ENCODE assay signal across 8 cellular contexts in the genomic region with DNA sequence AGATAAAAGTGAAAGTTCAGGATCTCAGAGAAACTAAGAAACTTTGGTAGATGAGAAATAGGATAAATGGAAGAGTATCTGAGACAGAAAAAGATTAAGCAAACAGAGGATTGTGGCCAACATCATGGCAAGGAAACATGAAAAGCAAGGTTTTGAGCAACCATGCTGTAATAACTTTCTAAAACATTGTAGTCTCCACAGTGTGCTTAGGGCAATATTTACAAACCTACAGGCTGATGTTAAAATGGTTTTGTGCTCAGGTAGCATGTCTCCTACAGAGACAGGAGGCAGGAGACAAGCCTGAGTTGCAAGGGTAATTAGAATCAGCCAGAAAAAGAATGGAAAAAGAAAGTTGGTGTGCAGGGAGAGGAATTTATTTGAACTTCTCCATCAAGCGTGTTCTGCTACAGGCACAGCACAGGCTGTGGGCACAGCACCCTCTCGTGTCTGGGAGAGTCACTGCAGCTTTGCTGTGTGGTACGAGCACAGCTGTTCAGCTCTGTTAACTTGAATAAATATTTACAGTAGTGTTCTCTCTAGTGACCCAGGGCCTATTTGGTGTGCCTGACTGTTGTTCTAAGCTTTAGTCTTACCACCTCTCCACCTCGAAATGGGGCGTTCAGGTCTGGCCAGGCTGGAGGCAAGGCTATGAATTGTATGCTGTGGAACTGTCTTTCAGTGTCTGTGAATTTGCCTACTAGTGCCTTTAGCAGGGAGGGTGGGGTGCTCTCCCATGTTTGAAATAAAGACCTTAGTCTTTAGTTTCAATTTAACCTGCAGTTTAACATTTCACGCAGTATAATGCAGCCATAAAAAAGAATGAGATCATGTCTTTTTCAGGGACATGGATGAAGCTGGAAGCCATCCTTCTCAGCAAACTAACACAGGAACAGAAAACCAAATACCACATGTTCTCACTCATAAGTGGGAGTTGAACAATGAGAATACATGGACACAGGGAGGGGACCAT. TPM values are rescaled to one million over a fixed set of nuclear protein-coding genes. Genes with fewer than 3 reads are reported as not detected.
A peak's percentile ranks its signal among the peaks of the same experiment; 100 is the strongest.
DNase-seq lines count a peak whose midpoint lies in the region; ATAC-seq and TF ChIP-seq lines count a peak whose summit lies in the region.
"Not testable (repeated sequence)": the region's sequence is repeated elsewhere in the genome, so short reads cannot be mapped to it uniquely, and the experiment has no call there.

No MANE protein-coding gene starts in this region.

- H3K4me3 ChIP-seq in breast epithelium: not testable (repeated sequence)

- peak; percentile 84 for ATAC-seq in HG03460 (IDR thresholded peaks at IDR 0.05; ENCODE audit: unreplicated experiment)

- peak; percentile 73 for DNase-seq in AG08396 (ENCODE audit: low spot score)
- DNase-seq in GM19238 (ENCODE audit: insufficient read length, low spot score): peak; percentile 33
- DNase-seq in NCI-H510A (lab: John Stamatoyannopoulos, UW): peak; percentile 31
- DNase-seq in activated CD4-positive, CD25-positive, alpha-beta regulatory T cell treated with anti-CD3 and anti-CD28 coated beads, Interleukin-2, amount 50 U/mL, for 72 hours: peak; percentile 71
- peak; percentile 43 to 76 for DNase-seq in breast epithelium (ENCODE audit: low spot score in 2 of 2)
- peak; percentile 79 for DNase-seq in inferior parietal cortex (ENCODE audit: extremely low spot score)
- peak; percentile 40 to 52 for DNase-seq in stimulated activated CD4-positive, alpha-beta T cell treated with anti-CD3 and anti-CD28 coated beads, Interleukin-12 subunit alpha, Interleukin-12 subunit beta, amount 100 ng/mL, for 24 hours (ENCODE audit: low read depth in 2 of 2)

- H3K9me3 ChIP-seq in breast epithelium: not testable (repeated sequence)

- H3K27ac ChIP-seq in breast epithelium: not testable (repeated sequence)

- not testable (repeated sequence) for H3K4me1 ChIP-seq in breast epithelium

- H3K36me3 ChIP-seq in breast epithelium: not testable (repeated sequence)

- not testable (repeated sequence) for H3K27me3 ChIP-seq in breast epithelium

- intact Hi-C loops in breast epithelium (cut with DNase I; ENCODE audit: low total_unique reads): not testable (repeated sequence)

- TF ChIP-seq CTCF in breast epithelium (IDR thresholded peaks at IDR 0.05): peak in 2 of 3 donors; percentile 68 to 80

- not testable (repeated sequence) for TF ChIP-seq POLR2A in breast epithelium (IDR thresholded peaks at IDR 0.05)

RNA-seq across cellular contexts. Expression of gene SORD, which starts 14.1 kb away (rescaled TPM):
- 10 to 100 TPM in 2 of 3 donors, 1 to 10 TPM in 1; 3.7 to 31.8 (median 12.9) TPM for total RNA-seq in breast epithelium
